Comparison of ENCODE assay signal across 20 cellular contexts in genomic region chr2:86375623-86376022, GRCh38. TPM values are rescaled to one million over a fixed set of nuclear protein-coding genes. Genes with fewer than 3 reads are reported as not detected.
A peak's percentile ranks its signal among the peaks of the same experiment; 100 is the strongest.
DNase-seq lines count a peak whose midpoint lies in the region; ATAC-seq, FAIRE-seq and TF ChIP-seq lines count a peak whose summit lies in the region.
"Had no signal": no experiment of that assay in that cellular context is flagged by ENCODE, and none has a peak within 500 bp of the region (broad histone marks: within the 10 kb centered on the region; RNA-seq: fewer than 3 reads in every experiment).

No MANE protein-coding gene starts in this region.

- no peaks in the 10 kb centered on the region; a peak in 1 of 5 replicates for H3K4me1 ChIP-seq in K562 (replicated peaks in 1 of 2; ENCODE audit: control insufficient read depth in 2 of 2, insufficient read depth in 2 of 2, low read length in 2 of 2)
- H3K4me1 ChIP-seq: BE2C, BLaER1, Caco-2 had no signal

- no peaks in the 10 kb centered on the region for H3K79me2 ChIP-seq in K562 (ENCODE audit: control insufficient read depth, insufficient read depth, low read length)

- POLR2A ChIA-PET in K562 (lab: Yijun Ruan, JAX), result interaction anchor here (0.7 kb wide), 1 partner anchor 66 kb away, joined by 3 read pairs; no protein-coding TSS in a partner anchor

- H3K27me3 ChIP-seq in K562 (ENCODE audit: control insufficient read depth in 2 of 2, insufficient read depth in 2 of 2, low read length in 2 of 2), result no peaks in the 10 kb centered on the region; a peak in 1 of 5 replicates
- H3K27me3 ChIP-seq: BE2C, BLaER1 had no signal

- intact Hi-C loops in K562 (cut with micrococcal nuclease), result no loop called here

- H3K27ac ChIP-seq in K562 (ENCODE audit: extremely low read depth, low read depth, low read length), result no peak overlapping the region
- H3K27ac ChIP-seq: BLaER1, C4-2B had no signal

- no peaks in the 10 kb centered on the region for H3K9me1 ChIP-seq in K562 (ENCODE audit: control insufficient read depth, insufficient read depth, low read length)

- in situ Hi-C loops in K562 (cut with MboI), result loop anchor here (10.0 to 25.0 kb wide), 2 partner anchors 551 to 687 kb away; no protein-coding TSS in a partner anchor

- no peak overlapping the region for H3K9ac ChIP-seq in K562 (ENCODE audit: insufficient read depth in 1 of 2, low read depth in 2 of 2, low read length in 2 of 2)
- H3K9ac ChIP-seq: BLaER1 had no signal

- TF ChIP-seq EP300 in K562 (IDR thresholded peaks at IDR 0.05; ENCODE audit: low read length), result no peak

- ATAC-seq in K562, result no peak
- ATAC-seq in GM19023 (IDR thresholded peaks at IDR 0.05; ENCODE audit: unreplicated experiment), result no peak
- ATAC-seq: CD8-positive, alpha-beta T cell had no signal

- H3K9me3 ChIP-seq in K562 (replicated peaks; ENCODE audit: control insufficient read depth, insufficient read depth, low read depth, low read length), result no peaks in the 10 kb centered on the region
- H3K9me3 ChIP-seq: BE2C, Caco-2 had no signal

- CTCF ChIA-PET in K562 (lab: Yijun Ruan, JAX; ENCODE audit: low intra/inter-chr PET ratio), result no interaction called here

- no peak for TF ChIP-seq RAD21 in K562 (CRISPR knock-in tag; conservative IDR thresholded peaks at IDR 0.05 in 1 of 2, IDR thresholded peaks at IDR 0.05 in 1 of 2)

- 6% methylated on average over 1 of the region's 1 CpG for WGBS in K562 (ENCODE audit: insufficient coverage, low coverage, missing lambda C conversion rate)

- H3K4me3 ChIP-seq in K562, result no peak overlapping the region
- H3K4me3 ChIP-seq: BLaER1 had no signal

- H3K4me2 ChIP-seq in K562 (ENCODE audit: insufficient read depth, low read length), result no peak overlapping the region
- H3K4me2 ChIP-seq: BLaER1 had no signal

- no peak for TF ChIP-seq CTCF in K562 (IDR thresholded peaks at IDR 0.05 in 2 of 3, conservative IDR thresholded peaks at IDR 0.05 in 1 of 3; ENCODE audit: insufficient read depth in 2 of 3, low read depth in 1 of 3, low read length in 3 of 3)

- peak; percentile 95 for DNase-seq in NCI-H82 (lab: John Stamatoyannopoulos, UW)
- peak; percentile 77 for DNase-seq in NCI-H82 treated with DMSO at 0.1 percent for 48 hours (lab: John Stamatoyannopoulos, UW; ENCODE audit: unreplicated experiment)
- no peak for DNase-seq in K562 (ENCODE audit: extremely low read depth in 1 of 4, low spot score in 3 of 4)
- no peak for DNase-seq in C1 segment of cervical spinal cord (lab: John Stamatoyannopoulos, UW)
- DNase-seq: 8988T; ACHN; BE2C; Caco-2; Calu3; CD4-positive, alpha-beta T cell; CD8-positive, alpha-beta T cell; DMS79 treated with DMSO at 0.1 percent for 48 hours; GF-D8 had no signal

- no TSS peak for BruUV-seq in K562 (replicated peaks; lab: Mats Ljungman, UMichigan)

- TF ChIP-seq POLR2A in K562 (conservative IDR thresholded peaks at IDR 0.05), result no peak

- no peaks in the 10 kb centered on the region for H3K36me3 ChIP-seq in K562 (ENCODE audit: control insufficient read depth, insufficient read depth, low read length)
- H3K36me3 ChIP-seq: BE2C, BLaER1 had no signal

- H4K20me1 ChIP-seq in K562 (replicated peaks; ENCODE audit: control insufficient read depth, insufficient read depth, low read length), result no peaks in the 10 kb centered on the region
- H4K20me1 ChIP-seq: BLaER1 had no signal

- no peak overlapping the region for H2AFZ ChIP-seq in K562 (ENCODE audit: low read depth, low read length)

- FAIRE-seq in K562 (lab: Jason Lieb, UNC), result no peak
- FAIRE-seq: A204.1, D721Med, G401.6, GM12891 had no signal

TF ChIP-seq in K562, 482 proteins besides CTCF, POLR2A, EP300 and RAD21:
- TF ChIP-seq, protein P1, sequence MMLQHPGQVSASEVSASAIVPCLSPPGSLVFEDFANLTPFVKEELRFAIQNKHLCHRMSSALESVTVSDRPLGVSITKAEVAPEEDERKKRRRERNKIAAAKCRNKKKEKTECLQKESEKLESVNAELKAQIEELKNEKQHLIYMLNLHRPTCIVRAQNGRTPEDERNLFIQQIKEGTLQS (IDR thresholded peaks at IDR 0.05), result peak; percentile 20; the same call in 1 of the 2 replicates
- TF ChIP-seq, protein P1 (CRISPR knock-in tag; conservative IDR thresholded peaks at IDR 0.05), result no peak
- TF ChIP-seq BACH1 (tag; IDR thresholded peaks at IDR 0.05), result no peak
- TF ChIP-seq MITF (IDR thresholded peaks at IDR 0.05), result no peak
- TF ChIP-seq THRA (IDR thresholded peaks at IDR 0.05), result no peak
- no peak for TF ChIP-seq CEBPG (CRISPR knock-in tag; IDR thresholded peaks at IDR 0.05)
- peak; percentile 29 to 56; a peak in 2 of 4 replicates for TF ChIP-seq CEBPG (tag; conservative IDR thresholded peaks at IDR 0.05 in 1 of 2, IDR thresholded peaks at IDR 0.05 in 1 of 2)

RNA-seq across cellular contexts. Expression of gene REEP1, which starts 38.2 kb away (rescaled TPM):
- 0.40 and 0.65 TPM in 2 replicates for total RNA-seq in K562 (2011; cell fraction: chromatin; rRNA removed; ENCODE audit: low replicate concordance)
- total RNA-seq in K562 (2011; cell fraction: nucleolus; rRNA removed), result 0.26 and 0.33 TPM in 2 replicates
- total RNA-seq in K562 (2011; cell fraction: nucleoplasm; rRNA removed), result 0.59 and 1.7 TPM in 2 replicates
- 0.12 and 0.18 TPM in 2 replicates for total RNA-seq in K562 (2014; rRNA removed)
- total RNA-seq in K562 (2014; rRNA removed; fragmentation: Illumina TruSeq; extraction: Trizol), result 0.10 and 0.11 TPM in 2 replicates
- total RNA-seq in K562 (2015; rRNA removed; fragmentation: Illumina TruSeq; extraction: Trizol), result 0.08 and 0.11 TPM in 2 replicates
- total RNA-seq in K562 (2021), result 0.11 and 0.18 TPM in 2 replicates
- polyA plus RNA-seq in K562 (2011; rRNA removed), result 0.20 and 0.67 TPM in 2 replicates
- polyA plus RNA-seq in K562 (2011; cell fraction: cytosol; rRNA removed), result 0.09 and 0.21 TPM in 2 replicates
- 0.73 and 0.92 TPM in 2 replicates for polyA plus RNA-seq in K562 (2011; cell fraction: nucleus; rRNA removed)
- polyA plus RNA-seq in K562 (2012), result 0.17 and 0.19 TPM in 2 replicates
- 0.10 and 0.13 TPM in 2 replicates for polyA plus RNA-seq in K562 (2014; fragmentation: Illumina TruSeq; extraction: Trizol)
- polyA plus RNA-seq in K562 (2014; fragmentation: Nextera tagmentation; extraction: Ambion mirVana), result under 1 TPM; 0.11 to 0.17 TPM
- polyA plus RNA-seq in K562 (2014; rRNA removed), result 0.21 and 0.34 TPM in 2 replicates
- polyA minus RNA-seq in K562 (2011; rRNA and poly(A)+ RNA removed), result 0.18 TPM in 2 replicates
- 0.19 TPM in 1 of 2 replicates, not detected in the other for polyA minus RNA-seq in K562 (2011; cell fraction: cytosol; rRNA and poly(A)+ RNA removed)
- polyA minus RNA-seq in K562 (2011; cell fraction: nucleus; rRNA and poly(A)+ RNA removed), result 0.56 and 0.67 TPM in 2 replicates
- total RNA-seq: CD4-positive, alpha-beta T cell; CD8-positive, alpha-beta T cell had no signal

Comparison
In these comparisons a context has a peak if more than half of its experiments do, and no peak if none do; other contexts are left out.
1. DNase-seq: peak in NCI-H82 (single experiment) and NCI-H82 treated with DMSO at 0.1 percent for 48 hours (single experiment); none in K562 (0 of 4) and C1 segment of cervical spinal cord (0 of 14).